In the genomic region with DNA sequence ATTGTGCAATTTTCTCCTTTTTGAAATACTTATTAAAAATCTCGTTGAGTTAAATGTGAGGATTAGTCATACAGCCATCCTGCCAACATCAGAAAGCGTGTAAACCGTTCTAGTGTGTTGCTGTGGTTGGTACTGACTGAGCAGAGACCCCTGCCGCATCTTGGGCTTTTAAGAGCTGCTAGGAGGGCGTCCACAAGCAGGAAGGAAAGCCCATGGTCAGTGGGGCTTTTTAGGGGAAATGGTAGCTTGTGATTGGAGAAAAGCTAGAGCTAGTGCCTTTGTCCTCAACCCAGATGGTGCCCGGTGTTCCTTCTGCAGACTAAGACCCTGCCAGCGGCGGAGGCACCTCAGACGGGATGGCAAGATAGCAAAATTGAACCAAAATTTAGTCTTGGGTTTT, we compare ENCODE assay signal across 8 cellular contexts. TPM values are rescaled to one million over a fixed set of nuclear protein-coding genes. Genes with fewer than 3 reads are reported as not detected.
DNase-seq lines count a peak whose midpoint lies in the region; ATAC-seq and TF ChIP-seq lines count a peak whose summit lies in the region.

No MANE protein-coding gene starts in this region.

- no peaks in the 10 kb centered on the region for H3K27me3 Mint-ChIP-seq in WTC11 (ENCODE audit: low read depth)
- peaks cover 5% of the 10 kb centered on the region for H3K27me3 Mint-ChIP-seq in neural progenitor cell (ENCODE audit: insufficient read depth, low read depth)

- no peak for DNase-seq in A673 (ENCODE audit: low spot score)
- no peak for DNase-seq in HCT116 (ENCODE audit: low read depth, low spot score)
- DNase-seq in WTC11 (ENCODE audit: low spot score) = no peak
- DNase-seq in epithelial cell of esophagus (ENCODE audit: low read depth) = peak; percentile 44
- DNase-seq in neural progenitor cell (ENCODE audit: low spot score) = peak; percentile 57
- DNase-seq in NCI-H1694 treated with DMSO at 0.1 percent for 48 hours (lab: John Stamatoyannopoulos, UW) = no peak

- CTCF ChIA-PET in A673 (lab: Charles Lee) (no interaction called here), HCT116 (lab: Charles Lee) (interaction anchor here (1.4 kb wide), 1 partner anchor 31 kb away, joined by 4 read pairs; no protein-coding TSS in a partner anchor), WTC11 (lab: Charles Lee) (interaction anchor here (1.2 to 3.1 kb wide), 8 partner anchors 24 to 166 kb away, joined by 3 to 47 read pairs (median 4); partner anchors contain the start of gene PDCD6)

- BruUV-seq in A673 (replicated peaks; lab: Mats Ljungman, UMichigan) (no TSS peak), HCT116 (replicated peaks; lab: Mats Ljungman, UMichigan) (TSS peak; percentile 45)

- POLR2A ChIA-PET in A673 (lab: Charles Lee; ENCODE audit: low non-redundant PET) = no interaction called here
- POLR2A ChIA-PET in HCT116 (lab: Charles Lee) = no interaction called here
- POLR2A ChIA-PET in WTC11 (lab: Charles Lee) = interaction anchor here (0.6 to 1.9 kb wide), 3 partner anchors 31 to 60 kb away, joined by 3 to 5 read pairs (median 5); partner anchors contain the start of gene PDCD6

- no peak for TF ChIP-seq POLR2A in HCT116 (IDR thresholded peaks at IDR 0.05; ENCODE audit: borderline replicate concordance, extremely low read depth, insufficient read depth, insufficient read length)

- no peak for TF ChIP-seq RAD21 in HCT116 (IDR thresholded peaks at IDR 0.05; ENCODE audit: low read depth)

- H4K20me1 ChIP-seq in HCT116 (ENCODE audit: insufficient read depth) = no peaks in the 10 kb centered on the region; the same call in 1 of the 2 replicates
- H4K20me1 ChIP-seq in neural progenitor cell (ENCODE audit: low read depth) = peaks cover 48% of the 10 kb centered on the region

- H3K4me3 ChIP-seq in A673 (ENCODE audit: low read depth, low read length, poor library complexity, severe bottlenecking) (peak overlapping the region; percentile 99), HCT116 (replicated peaks in 1 of 2; ENCODE audit: low read depth in 1 of 2, low read length in 2 of 2) (peak overlapping the region; percentile 86), epithelial cell of esophagus (ENCODE audit: low read length) (peak overlapping the region; percentile 72), neural progenitor cell (peak overlapping the region; percentile 79)

- H3K4me3 Mint-ChIP-seq in WTC11 (peak overlapping the region; percentile 93), neural progenitor cell (peak overlapping the region; percentile 98)

- no peaks in the 10 kb centered on the region for H3K9me2 ChIP-seq in HCT116 (ENCODE audit: insufficient read depth)

- peaks cover 12% of the 10 kb centered on the region for H3K4me1 ChIP-seq in A673 (ENCODE audit: insufficient read depth, low read length, poor library complexity, severe bottlenecking)
- peaks cover 0 to 10% of the 10 kb centered on the region in 2 experiments; a peak in 1 of 4 replicates for H3K4me1 ChIP-seq in HCT116 (ENCODE audit: control insufficient read depth in 1 of 2, insufficient read depth in 2 of 2, low read length in 2 of 2)
- peaks cover 16% of the 10 kb centered on the region for H3K4me1 ChIP-seq in neural progenitor cell

- no peaks in the 10 kb centered on the region for H3K9me3 Mint-ChIP-seq in WTC11
- H3K9me3 Mint-ChIP-seq in neural progenitor cell = no peaks in the 10 kb centered on the region

- TF ChIP-seq CTCF in A673 (conservative IDR thresholded peaks at IDR 0.05; ENCODE audit: low read depth, low read length) = no peak
- no peak for TF ChIP-seq CTCF in HCT116 (IDR thresholded peaks at IDR 0.05 in 2 of 3, conservative IDR thresholded peaks at IDR 0.05 in 1 of 3; ENCODE audit: borderline replicate concordance in 1 of 3, insufficient read depth in 1 of 3, low read depth in 2 of 3, low read length in 2 of 3)
- TF ChIP-seq CTCF in WTC11 (IDR thresholded peaks at IDR 0.05) = no peak
- TF ChIP-seq CTCF in epithelial cell of esophagus (IDR thresholded peaks at IDR 0.05; ENCODE audit: insufficient read depth, low read depth, low read length, missing control alignments) = no peak
- TF ChIP-seq CTCF in neural progenitor cell (IDR thresholded peaks at IDR 0.05) = no peak

- H3K9me3 ChIP-seq in A673 (ENCODE audit: low read depth, low read length, poor library complexity, severe bottlenecking) (no peaks in the 10 kb centered on the region), HCT116 (ENCODE audit: control insufficient read depth in 1 of 2, insufficient read depth in 1 of 2, low read depth in 1 of 2, low read length in 2 of 2) (no peaks in the 10 kb centered on the region), neural progenitor cell (ENCODE audit: low read depth) (no peaks in the 10 kb centered on the region)

- RAD21 ChIA-PET in HCT116 (lab: Charles Lee; ENCODE audit: low non-redundant PET in 1 of 2, low total read pairs in 2 of 2, uncharacterized antibody in 2 of 2, unreplicated experiment in 2 of 2) = no interaction called here

- peak overlapping the region; percentile 92 for H3K9ac ChIP-seq in HCT116 (ENCODE audit: low read length)
- peak overlapping the region; percentile 61 for H3K9ac ChIP-seq in neural progenitor cell

- H3K36me3 ChIP-seq in A673 (ENCODE audit: insufficient read depth, low read length, poor library complexity, severe bottlenecking) (peaks cover 8% of the 10 kb centered on the region), HCT116 (ENCODE audit: control insufficient read depth in 1 of 2, insufficient read depth in 2 of 2, low read length in 2 of 2) (peaks cover 0 to 6% of the 10 kb centered on the region in 2 experiments; a peak in 2 of 4 replicates), neural progenitor cell (no peaks in the 10 kb centered on the region)

- ATAC-seq in HCT116 (no peak), WTC11 (peak; percentile 4), HG03139 (IDR thresholded peaks at IDR 0.05; ENCODE audit: unreplicated experiment) (no peak), GM18511 (IDR thresholded peaks at IDR 0.05; ENCODE audit: unreplicated experiment) (no peak)

- H3K27me3 ChIP-seq in A673 (replicated peaks; ENCODE audit: insufficient read depth, low read depth, low read length, poor library complexity) (no peaks in the 10 kb centered on the region), HCT116 (ENCODE audit: insufficient read depth, low read length) (no peaks in the 10 kb centered on the region), neural progenitor cell (no peaks in the 10 kb centered on the region)

- H3K36me3 Mint-ChIP-seq in WTC11 = peaks cover 18% of the 10 kb centered on the region
- H3K36me3 Mint-ChIP-seq in neural progenitor cell = peaks cover 3% of the 10 kb centered on the region

- H3K4me2 ChIP-seq in HCT116 (ENCODE audit: low read length) (peak overlapping the region; percentile 67), neural progenitor cell (peak overlapping the region; percentile 87)

- peaks cover 36% of the 10 kb centered on the region for H3K4me1 Mint-ChIP-seq in WTC11
- peaks cover 29% of the 10 kb centered on the region for H3K4me1 Mint-ChIP-seq in neural progenitor cell

- H3F3A ChIP-seq in neural progenitor cell (ENCODE audit: low read depth) = no peaks in the 10 kb centered on the region

- intact Hi-C loops in A673 (cut with micrococcal nuclease; ENCODE audit: unreplicated experiment) (no loop called here), HCT116 (cut with micrococcal nuclease) (no loop called here)

- H3K27ac ChIP-seq in A673 (ENCODE audit: low read depth, low read length, poor library complexity, severe bottlenecking) = peak overlapping the region; percentile 81
- no peak overlapping the region for H3K27ac ChIP-seq in HCT116 (ENCODE audit: low read depth, low read length)
- no peak overlapping the region for H3K27ac ChIP-seq in neural progenitor cell

- H3K79me2 ChIP-seq in HCT116 (ENCODE audit: insufficient read depth, low read length) (peaks cover 64% of the 10 kb centered on the region), neural progenitor cell (ENCODE audit: low read depth) (peaks cover 74% of the 10 kb centered on the region)

- no peak overlapping the region for H3K27ac Mint-ChIP-seq in WTC11
- no peak overlapping the region for H3K27ac Mint-ChIP-seq in neural progenitor cell

- H2AFZ ChIP-seq in HCT116 (ENCODE audit: low read depth, low read length, poor library complexity, severe bottlenecking) = no peak overlapping the region
- no peak overlapping the region for H2AFZ ChIP-seq in neural progenitor cell (replicated peaks)

TF ChIP-seq in HCT116, 20 proteins besides CTCF, POLR2A, EP300 and RAD21 (continues in another document):
- TF ChIP-seq SIN3A (IDR thresholded peaks at IDR 0.05; ENCODE audit: low read depth) = no peak
- no peak for TF ChIP-seq SP1 (IDR thresholded peaks at IDR 0.05; ENCODE audit: low read depth)
- no peak for TF ChIP-seq EZH2phosphoT487 (IDR thresholded peaks at IDR 0.05; ENCODE audit: borderline replicate concordance)
- no peak for TF ChIP-seq ATF3 (IDR thresholded peaks at IDR 0.05)

TF ChIP-seq in WTC11, 78 proteins besides CTCF, POLR2A, EP300 and RAD21 (continues in another document):
- TF ChIP-seq SMAD4 (CRISPR knock-in tag; IDR thresholded peaks at IDR 0.05) = no peak
- TF ChIP-seq MXD4 (CRISPR knock-in tag; IDR thresholded peaks at IDR 0.05; ENCODE audit: borderline replicate concordance) = no peak
- no peak for TF ChIP-seq ZNF396 (CRISPR knock-in tag; IDR thresholded peaks at IDR 0.05; ENCODE audit: borderline replicate concordance)
- TF ChIP-seq CREB1 (CRISPR knock-in tag; IDR thresholded peaks at IDR 0.05) = no peak
- TF ChIP-seq RELA (CRISPR knock-in tag; IDR thresholded peaks at IDR 0.05; ENCODE audit: borderline replicate concordance) = no peak
- no peak for TF ChIP-seq SP1 (CRISPR knock-in tag; conservative IDR thresholded peaks at IDR 0.05)
- no peak for TF ChIP-seq ETV6 (CRISPR knock-in tag; IDR thresholded peaks at IDR 0.05)
- no peak for TF ChIP-seq CREM (CRISPR knock-in tag; IDR thresholded peaks at IDR 0.05)

RNA-seq across cellular contexts. Expression of gene SDHA, which starts 1.4 kb away (rescaled TPM):
- total RNA-seq in A673 (2021) (132 and 135 TPM in 2 replicates), HCT116 (2021; ENCODE audit: unreplicated experiment) (134 TPM), WTC11 (2021) (135 to 145 TPM (median 137 TPM) in 3 replicates), neural progenitor cell (ENCODE audit: low replicate concordance) (47.1 and 48.5 TPM in 2 replicates)
- polyA plus RNA-seq in HCT116 (2012) = 133 and 143 TPM in 2 replicates

RNA-seq across cellular contexts. Expression of gene CCDC127, which starts 1.5 kb away (rescaled TPM):
- total RNA-seq in A673 (2021) (8.4 and 8.8 TPM in 2 replicates), HCT116 (2021; ENCODE audit: unreplicated experiment) (5.1 TPM), WTC11 (2021) (5.3 to 8.4 TPM (median 6.3 TPM) in 3 replicates), neural progenitor cell (ENCODE audit: low replicate concordance) (7.0 TPM in 2 replicates)
- 2.2 and 2.8 TPM in 2 replicates for polyA plus RNA-seq in HCT116 (2012)

RNA-seq across cellular contexts. Expression of gene LRRC14B, which starts 28.2 kb away (rescaled TPM):
- total RNA-seq in A673 (2021) (not detected in 2 replicates), HCT116 (2021; ENCODE audit: unreplicated experiment) (not detected), WTC11 (2021) (0.11 TPM in 1 of 3 replicates, not detected in the others), neural progenitor cell (ENCODE audit: low replicate concordance) (not detected in 2 replicates)
- polyA plus RNA-seq in HCT116 (2012) = 0.05 TPM in 1 of 2 replicates, not detected in the other

RNA-seq across cellular contexts. Expression of gene PDCD6, which starts 52.0 kb away (rescaled TPM):
- 93.6 and 95.5 TPM in 2 replicates for total RNA-seq in A673 (2021)
- total RNA-seq in HCT116 (2021; ENCODE audit: unreplicated experiment) = 107 TPM
- polyA plus RNA-seq in HCT116 (2012) = 149 and 166 TPM in 2 replicates
- total RNA-seq in WTC11 (2021) = 80.4 to 86.8 TPM (median 83.6 TPM) in 3 replicates
- 60.8 and 65.3 TPM in 2 replicates for total RNA-seq in neural progenitor cell (ENCODE audit: low replicate concordance)

Comparison
In these comparisons a context has a peak if more than half of its experiments do, and no peak if none do; other contexts are left out.
1. DNase-seq: peak in epithelial cell of esophagus (single experiment) and neural progenitor cell (single experiment); none in A673 (single experiment), HCT116 (single experiment), WTC11 (single experiment) and NCI-H1694 treated with DMSO at 0.1 percent for 48 hours (single experiment).
2. Peak in every context shown above with its lines, with median percentiles within 50 percentile points of each other: H3K4me3 ChIP-seq.